In genomic region chr7:54839538-54840213, GRCh38 we compare ENCODE assay signal across 8 cellular contexts.
A peak's percentile ranks its signal among the peaks of the same experiment; 100 is the strongest.
DNase-seq lines count a peak whose midpoint lies in the region; ATAC-seq, FAIRE-seq and TF ChIP-seq lines count a peak whose summit lies in the region.

No MANE protein-coding gene starts in this region.

- H3K4me3 ChIP-seq in Loucy (ENCODE audit: low read length, poor library complexity, severe bottlenecking), result no peak overlapping the region
- H3K4me3 ChIP-seq in bronchial epithelial cell (ENCODE audit: low read depth, low read length), result no peak overlapping the region
- no peak overlapping the region for H3K4me3 ChIP-seq in liver (ENCODE audit: low read depth in 1 of 3, low read length in 3 of 3)
- no peak overlapping the region for H3K4me3 ChIP-seq in CD4-positive, alpha-beta memory T cell (ENCODE audit: low read length in 2 of 2)

- H3K9ac ChIP-seq in Loucy (ENCODE audit: low read depth, low read length, poor library complexity, severe bottlenecking) (no peak overlapping the region), liver (ENCODE audit: low read depth in 1 of 2, low read length in 2 of 2) (no peak overlapping the region)

- no peak overlapping the region for H3K4me2 ChIP-seq in Loucy (ENCODE audit: low read depth, low read length, poor library complexity, severe bottlenecking)

- H3K4me1 ChIP-seq in Loucy (ENCODE audit: insufficient read depth, low read length, poor library complexity, severe bottlenecking) (no peaks in the 10 kb centered on the region), liver (ENCODE audit: control insufficient read depth in 4 of 4, insufficient read depth in 4 of 4, low read length in 3 of 4) (peaks cover 4 to 15% (median 11%) of the 10 kb centered on the region in 4 donors)
- H3K4me1 ChIP-seq in CD4-positive, alpha-beta memory T cell (ENCODE audit: insufficient read depth, low read length), result no peaks in the 10 kb centered on the region

- ATAC-seq in GM19452 (IDR thresholded peaks at IDR 0.05; ENCODE audit: unreplicated experiment) (no peak), HG03469 (IDR thresholded peaks at IDR 0.05; ENCODE audit: unreplicated experiment) (no peak)

- no peak overlapping the region for H3K4me3 Mint-ChIP-seq in CD4-positive, alpha-beta memory T cell

- H3K36me3 ChIP-seq in Loucy (ENCODE audit: insufficient read depth, low read length), result no peaks in the 10 kb centered on the region
- H3K36me3 ChIP-seq in bronchial epithelial cell (ENCODE audit: control insufficient read depth, insufficient read depth, low read length), result no peaks in the 10 kb centered on the region
- H3K36me3 ChIP-seq in liver (ENCODE audit: control insufficient read depth in 4 of 4, insufficient read depth in 3 of 4, low read depth in 1 of 4, low read length in 3 of 4), result no peaks in the 10 kb centered on the region
- H3K36me3 ChIP-seq in CD4-positive, alpha-beta memory T cell (ENCODE audit: insufficient read depth, low read length), result no peaks in the 10 kb centered on the region

- H4K20me1 ChIP-seq in Loucy (ENCODE audit: insufficient read depth, low read length, poor library complexity, severe bottlenecking), result no peaks in the 10 kb centered on the region

- 57% methylated on average over 10 of the region's 10 CpGs for WGBS in liver

- H3K36me3 Mint-ChIP-seq in CD4-positive, alpha-beta memory T cell, result no peaks in the 10 kb centered on the region

- no peak overlapping the region for H2AFZ ChIP-seq in Loucy (ENCODE audit: low read length)

- DNase-seq in GM04504 (ENCODE audit: low read depth) (peak; percentile 24), bronchial epithelial cell (ENCODE audit: low read depth) (peak; percentile 57)
- DNase-seq in stimulated activated naive CD4-positive, alpha-beta T cell treated with Interleukin-2 at 50 U/mL for 16 hours (lab: John Stamatoyannopoulos, UW), result no peak
- no peak for DNase-seq in CD4-positive, alpha-beta memory T cell

- peaks cover 0 to 4% (median under 1%) of the 10 kb centered on the region in 8 donors for H3K9me3 Mint-ChIP-seq in CD4-positive, alpha-beta memory T cell

- CTCF ChIA-PET in CD4-positive, alpha-beta memory T cell (lab: Charles Lee; ENCODE audit: partially characterized antibody), result no interaction called here

- no peak overlapping the region for H3K27ac Mint-ChIP-seq in CD4-positive, alpha-beta memory T cell

- H3K27ac ChIP-seq in liver (ENCODE audit: low read depth in 1 of 2, low read length in 2 of 2), result no peak overlapping the region
- H3K27ac ChIP-seq in CD4-positive, alpha-beta memory T cell (ENCODE audit: low read depth, low read length), result no peak overlapping the region

- H3K9me3 ChIP-seq in Loucy (ENCODE audit: insufficient read depth, low read depth, low read length) (no peaks in the 10 kb centered on the region), liver (ENCODE audit: control insufficient read depth in 4 of 4, low read length in 3 of 4) (no peaks in the 10 kb centered on the region)
- H3K9me3 ChIP-seq in CD4-positive, alpha-beta memory T cell (ENCODE audit: control insufficient read depth in 1 of 2, low read length in 2 of 2), result no peaks in the 10 kb centered on the region

- peaks cover 0 to 5% (median 0%) of the 10 kb centered on the region in 4 donors for H3K4me1 Mint-ChIP-seq in CD4-positive, alpha-beta memory T cell

- no peaks in the 10 kb centered on the region for H3K9me2 ChIP-seq in Loucy (replicated peaks; ENCODE audit: low read depth, low read length)

- intact Hi-C loops in CD4-positive, alpha-beta memory T cell (cut with micrococcal nuclease), result no loop called here

- H3K27me3 ChIP-seq in Loucy (ENCODE audit: insufficient read depth, low read length, poor library complexity, severe bottlenecking) (no peaks in the 10 kb centered on the region), bronchial epithelial cell (ENCODE audit: control insufficient read depth, insufficient read depth, low read length) (no peaks in the 10 kb centered on the region), liver (ENCODE audit: control insufficient read depth in 4 of 4, insufficient read depth in 4 of 4, low read length in 3 of 4) (no peaks in the 10 kb centered on the region)
- H3K27me3 ChIP-seq in CD4-positive, alpha-beta memory T cell (ENCODE audit: insufficient read depth, low read length), result no peaks in the 10 kb centered on the region

- peak; percentile 18 for FAIRE-seq in bronchial epithelial cell (lab: Jason Lieb, UNC)

- TF ChIP-seq CTCF in Loucy (conservative IDR thresholded peaks at IDR 0.05; ENCODE audit: low read length) (0 out of 2 replicates have a peak, but pooled peaks have one; percentile 19), bronchial epithelial cell (IDR thresholded peaks at IDR 0.05; ENCODE audit: insufficient read depth, low read length, severe bottlenecking) (peak; percentile 81), liver (IDR thresholded peaks at IDR 0.05; ENCODE audit: low read depth, low read length, missing input control) (peak; percentile 80)

- no peaks in the 10 kb centered on the region for H3F3A ChIP-seq in Loucy (ENCODE audit: low read depth)

- no peaks in the 10 kb centered on the region for H3K79me2 ChIP-seq in Loucy (ENCODE audit: insufficient read depth, low read length)

- TF ChIP-seq RAD21 in liver (IDR thresholded peaks at IDR 0.05), result peak; percentile 95 to 98

- POLR2A ChIA-PET in CD4-positive, alpha-beta memory T cell (lab: Charles Lee; ENCODE audit: partially characterized antibody), result no interaction called here

- peaks cover 4 to 10% of the 10 kb centered on the region in 2 donors for H3K27me3 Mint-ChIP-seq in CD4-positive, alpha-beta memory T cell

TF ChIP-seq in liver, 16 proteins besides CTCF, POLR2A, EP300 and RAD21:
- TF ChIP-seq JUND (IDR thresholded peaks at IDR 0.05) (no peak), ATF3 (IDR thresholded peaks at IDR 0.05) (no peak), TAF1 (conservative IDR thresholded peaks at IDR 0.05) (no peak), YY1 (IDR thresholded peaks at IDR 0.05) (no peak), HNF4A (conservative IDR thresholded peaks at IDR 0.05) (peak in 1 of 2 donors; percentile 16), FOXA1 (IDR thresholded peaks at IDR 0.05) (no peak), RXRA (IDR thresholded peaks at IDR 0.05) (peak; percentile 9 to 15)
TF ChIP-seq in liver: peak in this region for 2.

Comparison
In these comparisons a context has a peak if more than half of its experiments do, and no peak if none do; other contexts are left out.
1. DNase-seq: peak in GM04504 (single experiment) and bronchial epithelial cell (single experiment); none in stimulated activated naive CD4-positive, alpha-beta T cell treated with Interleukin-2 at 50 U/mL for 16 hours (single experiment) and CD4-positive, alpha-beta memory T cell (0 of 5).
2. CTCF ChIP-seq: peak in every context shown above with its lines; median percentile 81 in bronchial epithelial cell; 80 in liver; 19 in Loucy.